ENCODE assay signal across 15 cellular contexts in the genomic region with DNA sequence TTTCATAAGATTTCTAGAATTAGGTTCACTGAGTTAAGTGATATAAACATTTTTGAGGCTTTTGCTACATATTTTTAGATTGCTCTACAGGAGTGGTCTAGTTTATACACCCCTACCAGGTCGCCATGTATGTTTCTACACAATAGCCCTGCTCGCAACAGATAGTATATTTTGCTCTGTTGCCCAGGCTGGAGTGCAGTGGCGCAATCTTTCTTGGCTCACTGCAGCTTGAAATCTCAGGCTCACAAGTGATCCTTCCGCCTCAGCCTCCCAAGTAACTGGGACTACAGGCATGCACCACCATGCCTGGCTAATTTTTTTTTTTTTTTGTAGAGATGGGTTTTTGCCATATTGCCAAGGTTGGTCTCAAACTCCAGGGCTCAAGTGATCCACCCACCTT.
"Had no signal": no experiment of that assay in that cellular context is flagged by ENCODE, and none has a peak within 500 bp of the region (broad histone marks: within the 10 kb centered on the region; RNA-seq: fewer than 3 reads in every experiment).

No MANE protein-coding gene starts in this region.

- H3K4me2 ChIP-seq: hepatocyte had no signal

- H2AFZ ChIP-seq: hepatocyte, parathyroid adenoma had no signal

- H3K36me3 ChIP-seq: adrenal gland, lower lobe of right lung, thyroid gland had no signal

- H3K27me3 ChIP-seq: adrenal gland, hepatocyte, thyroid gland had no signal

- H3K4me1 ChIP-seq: parathyroid adenoma had no signal

- ATAC-seq: T-helper 17 cell had no signal

- DNase-seq: activated CD4-positive, alpha-beta T cell treated with anti-CD3 and anti-CD28 coated beads, Interleukin-2, amount 50 U/mL, for 1 hour; activated CD4-positive, CD25-positive, alpha-beta regulatory T cell; activated naive CD4-positive, alpha-beta T cell treated with anti-CD3 and anti-CD28 coated beads, Interleukin-2, amount 50 U/mL, for 16 hours; activated T-cell treated with anti-CD3 and anti-CD28 coated beads for 4 hours; central memory CD4-positive, alpha-beta T cell; effector CD8-positive, alpha-beta T cell; lower lobe of right lung; naive B cell; T-helper 17 cell had no signal

- H3K4me3 ChIP-seq: adrenal gland, coronary artery, hepatocyte, lower lobe of right lung, skin epidermis, thyroid gland had no signal

- H3K27ac ChIP-seq: coronary artery, hepatocyte, lower lobe of right lung, parathyroid adenoma had no signal

- H3K9ac ChIP-seq: parathyroid adenoma had no signal

- H3K9me3 ChIP-seq: adrenal gland, lower lobe of right lung, thyroid gland had no signal
